1 cellular context compared by ENCODE assay signal in genomic region chr18:57891707-57892391, GRCh38.
TF ChIP-seq lines count a peak whose summit lies in the region.

No MANE protein-coding gene starts in this region.

TF ChIP-seq in GM12878, 131 proteins besides CTCF, POLR2A, EP300 and RAD21 (continued from another document):
- TF ChIP-seq, protein P1, sequence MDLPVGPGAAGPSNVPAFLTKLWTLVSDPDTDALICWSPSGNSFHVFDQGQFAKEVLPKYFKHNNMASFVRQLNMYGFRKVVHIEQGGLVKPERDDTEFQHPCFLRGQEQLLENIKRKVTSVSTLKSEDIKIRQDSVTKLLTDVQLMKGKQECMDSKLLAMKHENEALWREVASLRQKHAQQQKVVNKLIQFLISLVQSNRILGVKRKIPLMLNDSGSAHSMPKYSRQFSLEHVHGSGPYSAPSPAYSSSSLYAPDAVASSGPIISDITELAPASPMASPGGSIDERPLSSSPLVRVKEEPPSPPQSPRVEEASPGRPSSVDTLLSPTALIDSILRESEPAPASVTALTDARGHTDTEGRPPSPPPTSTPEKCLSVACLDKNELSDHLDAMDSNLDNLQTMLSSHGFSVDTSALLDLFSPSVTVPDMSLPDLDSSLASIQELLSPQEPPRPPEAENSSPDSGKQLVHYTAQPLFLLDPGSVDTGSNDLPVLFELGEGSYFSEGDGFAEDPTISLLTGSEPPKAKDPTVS (IDR thresholded peaks at IDR 0.05; ENCODE audit: low read depth, low read length): no peak
- TF ChIP-seq ZNF384 (IDR thresholded peaks at IDR 0.05; ENCODE audit: borderline replicate concordance, low read depth, low read length) (no peak), CREB1 (IDR thresholded peaks at IDR 0.05; ENCODE audit: low read depth) (no peak), E2F8 (IDR thresholded peaks at IDR 0.05; ENCODE audit: low read depth, partially characterized antibody) (no peak), IKZF1 (conservative IDR thresholded peaks at IDR 0.05) (no peak), PAX5 (IDR thresholded peaks at IDR 0.05; ENCODE audit: borderline replicate concordance, low read depth, low read length) (no peak), WRNIP1 (IDR thresholded peaks at IDR 0.05; ENCODE audit: borderline replicate concordance, low read depth, low read length) (no peak), E4F1 (IDR thresholded peaks at IDR 0.05; ENCODE audit: borderline replicate concordance, partially characterized antibody) (no peak), ETV6 (conservative IDR thresholded peaks at IDR 0.05 in 1 of 2, IDR thresholded peaks at IDR 0.05 in 1 of 2; ENCODE audit: borderline replicate concordance in 1 of 2, low read depth in 1 of 2) (no peak)
